In the genomic region with DNA sequence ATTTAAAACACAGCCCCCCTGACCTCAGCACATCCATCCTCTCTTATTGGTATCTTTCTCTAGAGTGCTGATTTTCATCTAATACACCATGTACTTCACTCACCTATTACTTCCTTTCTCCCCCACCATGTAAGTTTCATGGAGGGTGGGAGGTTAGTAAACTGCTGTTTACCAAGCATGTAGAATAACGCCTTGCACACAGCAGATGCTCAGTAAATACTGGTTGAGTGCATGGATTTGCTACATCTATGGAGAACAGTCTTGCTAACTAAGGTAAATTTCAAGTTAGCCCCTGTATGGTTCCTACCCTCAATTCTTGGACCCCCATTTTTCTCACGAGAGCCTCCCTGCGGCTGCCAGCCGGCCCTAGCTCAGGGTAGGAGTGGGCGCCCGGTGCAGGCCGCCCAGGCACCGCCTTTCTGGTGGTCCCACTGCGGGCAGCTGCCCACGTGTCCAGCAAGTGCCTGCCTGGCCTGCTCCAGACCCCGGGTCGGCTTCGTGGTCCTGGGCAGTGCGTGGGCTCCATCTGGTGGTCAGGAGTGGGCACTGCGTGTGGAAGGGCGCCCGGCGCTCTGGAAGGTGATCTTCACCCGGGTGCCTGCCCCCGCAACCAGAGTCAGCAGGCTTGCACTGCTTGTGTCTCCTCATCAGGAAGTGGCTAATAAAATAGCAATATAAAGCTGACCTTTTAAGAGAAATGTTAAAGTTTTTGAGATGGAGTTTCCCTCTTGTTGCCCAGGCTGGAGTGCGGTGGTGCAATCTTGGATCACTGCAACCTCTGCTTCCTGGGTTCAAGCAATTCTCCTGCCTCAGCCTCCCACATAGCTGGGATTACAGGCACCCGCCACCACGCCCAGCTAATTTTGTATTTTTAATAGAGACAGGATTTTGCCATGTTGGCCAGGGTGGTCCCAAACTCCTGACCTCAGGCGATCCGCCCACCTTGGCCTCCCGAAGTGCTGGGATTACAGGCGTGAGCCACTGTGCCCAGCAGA, we compare ENCODE assay signal across 8 cellular contexts.
A peak's percentile ranks its signal among the peaks of the same experiment; 100 is the strongest.
DNase-seq lines count a peak whose midpoint lies in the region; ATAC-seq and TF ChIP-seq lines count a peak whose summit lies in the region.

No MANE protein-coding gene starts in this region.

- DNase-seq in AG08395 (ENCODE audit: low spot score) (peak; percentile 87), NCI-H226 (peak; percentile 52), dorsolateral prefrontal cortex (peak in 8 of 10 donors; percentile 38 to 74 (median 55)), medulla oblongata (ENCODE audit: extremely low spot score) (peak; percentile 72)
- DNase-seq in activated CD4-positive, alpha-beta T cell treated with anti-CD3 and anti-CD28 coated beads, Interleukin-2, amount 50 U/mL, for 1 hour: peak; percentile 60
- peak; percentile 46 for DNase-seq in stimulated activated CD8-positive, alpha-beta memory T cell treated with anti-CD3 and anti-CD28 coated beads, Interleukin-15, amount 100 ng/mL, for 24 hours (ENCODE audit: low read depth)

- peaks cover 0 to 8% (median 0%) of the 10 kb centered on the region in 45 donors for H3K27me3 ChIP-seq in dorsolateral prefrontal cortex

- peak overlapping the region in 8 of 59 donors; percentile 4 to 31 (median 18) for H3K4me3 ChIP-seq in dorsolateral prefrontal cortex

- ATAC-seq in GM18519 (IDR thresholded peaks at IDR 0.05; ENCODE audit: low FRiP score, unreplicated experiment) (peak; percentile 53), HG03064 (IDR thresholded peaks at IDR 0.05; ENCODE audit: low read depth, unreplicated experiment) (peak; percentile 74)

- peak; percentile 79 to 99 (median 96) for TF ChIP-seq CTCF in dorsolateral prefrontal cortex (IDR thresholded peaks at IDR 0.05 in 54 of 56, conservative IDR thresholded peaks at IDR 0.05 in 2 of 56; ENCODE audit: low read depth in 1 of 56, partially characterized antibody in 56 of 56)

- peak overlapping the region in 12 of 59 donors; percentile 1 to 80 (median 42) for H3K27ac ChIP-seq in dorsolateral prefrontal cortex

- intact Hi-C loops in dorsolateral prefrontal cortex (cut with DNase I): loop anchor here in 1 of 2 donors (5.0 kb wide), 1 partner anchor 64 kb away; a partner anchor contains a TSS
